In genomic region chr6:73389854-73390253, GRCh38 we compare ENCODE assay signal across 2 cellular contexts.
TF ChIP-seq lines count a peak whose summit lies in the region.

No MANE protein-coding gene starts in this region.

TF ChIP-seq in A549, 52 proteins besides CTCF, POLR2A, EP300 and RAD21:
- TF ChIP-seq HES2 (IDR thresholded peaks at IDR 0.05) (no peak), HDAC2 (IDR thresholded peaks at IDR 0.05) (no peak), CBX8 (IDR thresholded peaks at IDR 0.05) (no peak), JUN (IDR thresholded peaks at IDR 0.05) (no peak), NR3C1 (IDR thresholded peaks at IDR 0.05) (no peak), CBX2 (IDR thresholded peaks at IDR 0.05; ENCODE audit: borderline replicate concordance, low read depth) (no peak), ZFP36 (IDR thresholded peaks at IDR 0.05; ENCODE audit: borderline replicate concordance, partially characterized antibody) (no peak), BCL3 (IDR thresholded peaks at IDR 0.05) (no peak), KDM5A (IDR thresholded peaks at IDR 0.05) (no peak), TP53 (CRISPR knock-in tag; IDR thresholded peaks at IDR 0.05) (no peak), FOSL2 (IDR thresholded peaks at IDR 0.05) (no peak), FOSL2 (CRISPR knock-in tag; IDR thresholded peaks at IDR 0.05) (no peak), PHF8 (IDR thresholded peaks at IDR 0.05; ENCODE audit: borderline replicate concordance, low read depth) (no peak), MAZ (IDR thresholded peaks at IDR 0.05; ENCODE audit: borderline replicate concordance, low read depth, low read length) (no peak), RFX5 (IDR thresholded peaks at IDR 0.05) (no peak), REST (IDR thresholded peaks at IDR 0.05) (no peak)

TF ChIP-seq in HepG2, 621 proteins besides CTCF, POLR2A, EP300 and RAD21:
- TF ChIP-seq NR2F2 (IDR thresholded peaks at IDR 0.05; ENCODE audit: borderline replicate concordance, low read depth) (no peak), PBX3 (CRISPR knock-in tag; IDR thresholded peaks at IDR 0.05; ENCODE audit: borderline replicate concordance) (no peak), ZNF484 (CRISPR knock-in tag; IDR thresholded peaks at IDR 0.05; ENCODE audit: borderline replicate concordance, low read depth) (no peak), ZNF850 (CRISPR knock-in tag; conservative IDR thresholded peaks at IDR 0.05) (no peak), POLR2G (IDR thresholded peaks at IDR 0.05; ENCODE audit: low read depth, low read length) (no peak), SP2 (CRISPR knock-in tag; IDR thresholded peaks at IDR 0.05) (no peak), USF2 (IDR thresholded peaks at IDR 0.05; ENCODE audit: low read depth, low read length) (no peak), USF2 (CRISPR knock-in tag; IDR thresholded peaks at IDR 0.05; ENCODE audit: borderline replicate concordance) (no peak), ZNF430 (CRISPR knock-in tag; IDR thresholded peaks at IDR 0.05) (no peak), ZHX2 (IDR thresholded peaks at IDR 0.05; ENCODE audit: low read depth) (no peak), ZHX2 (CRISPR knock-in tag; IDR thresholded peaks at IDR 0.05; ENCODE audit: borderline replicate concordance) (no peak), IRX3 (CRISPR knock-in tag; IDR thresholded peaks at IDR 0.05; ENCODE audit: borderline replicate concordance, low read depth) (no peak), DNMT3B (CRISPR knock-in tag; conservative IDR thresholded peaks at IDR 0.05) (no peak), MEIS1 (CRISPR knock-in tag; IDR thresholded peaks at IDR 0.05; ENCODE audit: borderline replicate concordance) (no peak), ZBTB46 (CRISPR knock-in tag; IDR thresholded peaks at IDR 0.05; ENCODE audit: borderline replicate concordance) (no peak), BRCA1 (CRISPR knock-in tag; IDR thresholded peaks at IDR 0.05) (no peak), ZNF703 (CRISPR knock-in tag; IDR thresholded peaks at IDR 0.05; ENCODE audit: borderline replicate concordance) (no peak), TRIM24 (CRISPR knock-in tag; IDR thresholded peaks at IDR 0.05) (no peak), ZBTB7B (CRISPR knock-in tag; IDR thresholded peaks at IDR 0.05) (no peak)
